Comparison of ENCODE assay signal across 17 cellular contexts in genomic region chr20:63908008-63908682, GRCh38. TPM values are rescaled to one million over a fixed set of nuclear protein-coding genes. Genes with fewer than 3 reads are reported as not detected.
DNase-seq lines count a peak whose midpoint lies in the region; ATAC-seq and TF ChIP-seq lines count a peak whose summit lies in the region.
"Had no signal": no experiment of that assay in that cellular context is flagged by ENCODE, and none has a peak within 500 bp of the region (broad histone marks: within the 10 kb centered on the region; RNA-seq: fewer than 3 reads in every experiment).

No MANE protein-coding gene starts in this region.

- peaks cover 4% of the 10 kb centered on the region for H3K36me3 Mint-ChIP-seq in CD4-positive, CD25-positive, alpha-beta regulatory T cell
- peaks cover 0 to 5% (median 5%) of the 10 kb centered on the region in 3 experiments; a peak in 3 of 7 replicates for H3K36me3 Mint-ChIP-seq in H9 (ENCODE audit: insufficient read depth in 1 of 3, low read depth in 3 of 3)
- H3K36me3 Mint-ChIP-seq in activated T-helper 1 cell treated with anti-CD3 and anti-CD28 coated beads, Interleukin-12 subunit alpha, Interleukin-12 subunit beta, Interleukin-2, Interleukin-4 antibody, amounts not matched to agents 30 ng/mL and 10 ng/mL and 1 ng/mL, durations not matched to agents 14 hours and 24 hours and 36 hours (ENCODE audit: low read depth): peaks cover 9% of the 10 kb centered on the region

- no peaks in the 10 kb centered on the region for H3K27me3 Mint-ChIP-seq in CD4-positive, CD25-positive, alpha-beta regulatory T cell
- no peaks in the 10 kb centered on the region for H3K27me3 Mint-ChIP-seq in H9 (ENCODE audit: low read depth)
- no peaks in the 10 kb centered on the region for H3K27me3 Mint-ChIP-seq in activated T-helper 1 cell treated with anti-CD3 and anti-CD28 coated beads, Interleukin-12 subunit alpha, Interleukin-12 subunit beta, Interleukin-2, Interleukin-4 antibody, amounts not matched to agents 30 ng/mL and 10 ng/mL and 1 ng/mL, durations not matched to agents 14 hours and 24 hours and 36 hours (ENCODE audit: insufficient read depth)
- H3K27me3 Mint-ChIP-seq: activated CD8-positive, alpha-beta T cell treated with anti-CD3 and anti-CD28 coated beads for 36 hours; CD8-positive, alpha-beta memory T cell had no signal

- no peak overlapping the region for H3K4me3 Mint-ChIP-seq in CD4-positive, CD25-positive, alpha-beta regulatory T cell
- no peak overlapping the region for H3K4me3 Mint-ChIP-seq in H9
- no peak overlapping the region for H3K4me3 Mint-ChIP-seq in activated T-helper 1 cell treated with anti-CD3 and anti-CD28 coated beads, Interleukin-12 subunit alpha, Interleukin-12 subunit beta, Interleukin-2, Interleukin-4 antibody, amounts not matched to agents 30 ng/mL and 10 ng/mL and 1 ng/mL, durations not matched to agents 14 hours and 24 hours and 36 hours
- H3K4me3 Mint-ChIP-seq: activated CD8-positive, alpha-beta T cell treated with anti-CD3 and anti-CD28 coated beads for 36 hours; neural crest cell had no signal

- no peaks in the 10 kb centered on the region for H3K36me3 ChIP-seq in CD4-positive, CD25-positive, alpha-beta regulatory T cell (ENCODE audit: control insufficient read depth, insufficient read depth, low read length)
- H3K36me3 ChIP-seq in mesenchymal stem cell (ENCODE audit: control insufficient read depth in 1 of 2, insufficient read depth in 2 of 2, low read depth in 1 of 2, low read length in 2 of 2): peaks cover 2 to 14% of the 10 kb centered on the region in 2 experiments
- H3K36me3 ChIP-seq: HAP-1, left ventricle myocardium inferior had no signal

- H3K4me3 ChIP-seq in CD4-positive, CD25-positive, alpha-beta regulatory T cell (ENCODE audit: low read depth, low read length): no peak overlapping the region
- no peak overlapping the region for H3K4me3 ChIP-seq in mesenchymal stem cell (ENCODE audit: insufficient read depth in 1 of 2, low read depth in 1 of 2, low read length in 2 of 2)
- H3K4me3 ChIP-seq: HAP-1, left ventricle myocardium inferior had no signal

- H3K9me3 Mint-ChIP-seq in CD4-positive, CD25-positive, alpha-beta regulatory T cell: no peaks in the 10 kb centered on the region
- no peaks in the 10 kb centered on the region for H3K9me3 Mint-ChIP-seq in H9
- H3K9me3 Mint-ChIP-seq in activated T-helper 1 cell treated with anti-CD3 and anti-CD28 coated beads, Interleukin-12 subunit alpha, Interleukin-12 subunit beta, Interleukin-2, Interleukin-4 antibody, amounts not matched to agents 30 ng/mL and 10 ng/mL and 1 ng/mL, durations not matched to agents 14 hours and 24 hours and 36 hours: no peaks in the 10 kb centered on the region
- H3K9me3 Mint-ChIP-seq: activated CD8-positive, alpha-beta T cell treated with anti-CD3 and anti-CD28 coated beads for 36 hours; CD8-positive, alpha-beta memory T cell; neural crest cell had no signal

- no peak overlapping the region for H2BK12ac ChIP-seq in H9 (ENCODE audit: insufficient read length, low read depth, low read length)
- H2BK12ac ChIP-seq in mesenchymal stem cell (ENCODE audit: low read length in 2 of 2): peak overlapping the region in 1 of 2 experiments; percentile 15

- H3K18ac ChIP-seq in H9 (ENCODE audit: insufficient read length, low read depth, low read length) (no peak overlapping the region), mesenchymal stem cell (ENCODE audit: low read depth in 1 of 2, low read length in 2 of 2) (no peak overlapping the region)

- H3K4me1 ChIP-seq in CD4-positive, CD25-positive, alpha-beta regulatory T cell (ENCODE audit: control insufficient read depth, insufficient read depth, low read length, poor library complexity, severe bottlenecking): peaks cover 22% of the 10 kb centered on the region
- no peaks in the 10 kb centered on the region for H3K4me1 ChIP-seq in H9 (ENCODE audit: insufficient read depth, low read length)
- H3K4me1 ChIP-seq in mesenchymal stem cell (ENCODE audit: control insufficient read depth, insufficient read depth, low read depth, low read length): peaks cover 25% of the 10 kb centered on the region

- no peak overlapping the region for H3K56ac ChIP-seq in H9 (ENCODE audit: insufficient read length, low read depth, low read length)

- H4K91ac ChIP-seq in H9 (ENCODE audit: insufficient read length, low read depth, low read length): no peak overlapping the region
- no peak overlapping the region for H4K91ac ChIP-seq in mesenchymal stem cell (ENCODE audit: low read length)

- H3K9me3 ChIP-seq in CD4-positive, CD25-positive, alpha-beta regulatory T cell (ENCODE audit: control insufficient read depth in 2 of 2, low read length in 2 of 2): no peaks in the 10 kb centered on the region
- no peaks in the 10 kb centered on the region for H3K9me3 ChIP-seq in H9 (ENCODE audit: control insufficient read depth, low read depth, low read length)
- H3K9me3 ChIP-seq in mesenchymal stem cell (ENCODE audit: control insufficient read depth, low read length): no peaks in the 10 kb centered on the region
- H3K9me3 ChIP-seq: HAP-1, left ventricle myocardium inferior had no signal

- H2BK120ac ChIP-seq in H9 (ENCODE audit: low read depth, low read length, poor library complexity, severe bottlenecking): no peak overlapping the region
- H2BK120ac ChIP-seq in mesenchymal stem cell (ENCODE audit: low read depth, low read length): no peak overlapping the region

- H3K4ac ChIP-seq in H9 (ENCODE audit: low read depth, low read length) (no peak overlapping the region), mesenchymal stem cell (ENCODE audit: low read depth in 1 of 2, low read length in 2 of 2) (no peak overlapping the region)

- TF ChIP-seq CTCF in H9 (conservative IDR thresholded peaks at IDR 0.05): no peak

- H3K14ac ChIP-seq in H9 (ENCODE audit: insufficient read depth, low read length): no peak overlapping the region
- H3K14ac ChIP-seq in mesenchymal stem cell (ENCODE audit: low read length in 2 of 2): no peak overlapping the region

- no peak overlapping the region for H2BK20ac ChIP-seq in H9 (ENCODE audit: low read depth, low read length, poor library complexity, severe bottlenecking)

- DNase-seq in CD4-positive, CD25-positive, alpha-beta regulatory T cell: no peak
- no peak for DNase-seq in H9
- no peak for DNase-seq in activated T-helper 1 cell treated with anti-CD3 and anti-CD28 coated beads, Interleukin-12 subunit alpha, Interleukin-12 subunit beta, Interleukin-2, Interleukin-4 antibody, amounts not matched to agents 30 ng/mL and 10 ng/mL and 1 ng/mL, durations not matched to agents 14 hours and 24 hours and 36 hours (ENCODE audit: low spot score)
- peak; percentile 18 for DNase-seq in mesenchymal stem cell
- DNase-seq in hippocampal formation (lab: John Stamatoyannopoulos, UW): no peak
- DNase-seq: activated CD8-positive, alpha-beta T cell treated with anti-CD3 and anti-CD28 coated beads for 36 hours; activated gamma-delta T cell treated with Interleukin-2 at 50 U/mL for 16 hours; CD8-positive, alpha-beta memory T cell; head of caudate nucleus; left ventricle myocardium inferior; NCI-H1105 had no signal

- no peaks in the 10 kb centered on the region for H3K23me2 ChIP-seq in H9 (ENCODE audit: insufficient read length, low read depth, low read length, poor library complexity, severe bottlenecking)

- peak overlapping the region in 2 of 3 donors; percentile 16 to 80 for H3K27ac Mint-ChIP-seq in CD4-positive, CD25-positive, alpha-beta regulatory T cell
- peak overlapping the region in 2 of 3 experiments; percentile 22 to 44; a peak in 1 of 7 replicates for H3K27ac Mint-ChIP-seq in H9
- peak overlapping the region; percentile 52 for H3K27ac Mint-ChIP-seq in activated T-helper 1 cell treated with anti-CD3 and anti-CD28 coated beads, Interleukin-12 subunit alpha, Interleukin-12 subunit beta, Interleukin-2, Interleukin-4 antibody, amounts not matched to agents 30 ng/mL and 10 ng/mL and 1 ng/mL, durations not matched to agents 14 hours and 24 hours and 36 hours
- H3K27ac Mint-ChIP-seq: activated CD8-positive, alpha-beta T cell treated with anti-CD3 and anti-CD28 coated beads for 36 hours had no signal

- no peak overlapping the region for H4K5ac ChIP-seq in H9 (ENCODE audit: insufficient read length, low read depth, low read length)

- H3K79me1 ChIP-seq in H9 (ENCODE audit: insufficient read depth, low read depth, low read length, poor library complexity, severe bottlenecking) (peaks cover under 1% of the 10 kb centered on the region), mesenchymal stem cell (replicated peaks; ENCODE audit: low read length, poor library complexity, severe bottlenecking) (peaks cover 3% of the 10 kb centered on the region)

- H3K23ac ChIP-seq in H9 (ENCODE audit: insufficient read length, low read depth, low read length) (no peak overlapping the region), mesenchymal stem cell (ENCODE audit: low read length in 2 of 2) (no peak overlapping the region)

- H3T11ph ChIP-seq in H9 (ENCODE audit: low read length): no peak overlapping the region

- H3K27ac ChIP-seq in CD4-positive, CD25-positive, alpha-beta regulatory T cell (ENCODE audit: insufficient read depth, low read length, poor library complexity, severe bottlenecking): no peak overlapping the region
- H3K27ac ChIP-seq in H9 (ENCODE audit: insufficient read length, low read depth, low read length): no peak overlapping the region
- no peak overlapping the region for H3K27ac ChIP-seq in mesenchymal stem cell (ENCODE audit: low read length, poor library complexity, severe bottlenecking)
- H3K27ac ChIP-seq: left ventricle myocardium inferior had no signal

- peaks cover under 1% of the 10 kb centered on the region; the same call in 1 of the 2 replicates for H3K79me2 ChIP-seq in H9 (ENCODE audit: insufficient read depth, low read length)

- no peak overlapping the region for H3K4me2 ChIP-seq in H9 (ENCODE audit: insufficient read depth, insufficient read length, low read length)
- no peak overlapping the region for H3K4me2 ChIP-seq in mesenchymal stem cell (ENCODE audit: low read length, poor library complexity, severe bottlenecking)

- H2AK5ac ChIP-seq in H9 (ENCODE audit: insufficient read length, low read length): no peak overlapping the region
- H2AK5ac ChIP-seq in mesenchymal stem cell (ENCODE audit: low read length, severe bottlenecking): no peak overlapping the region

- WGBS in H9 (ENCODE audit: extremely low coverage, insufficient read length, low lambda C conversion rate): no CpG with 5 or more reads among the region's 16 CpGs
- WGBS in mesenchymal stem cell: 94% methylated on average over 16 of the region's 16 CpGs

- no peak overlapping the region for H3K9ac ChIP-seq in H9 (ENCODE audit: extremely low read depth, insufficient read length, low read length)
- no peak overlapping the region for H3K9ac ChIP-seq in mesenchymal stem cell (ENCODE audit: low read length)

- H2AFZ ChIP-seq in H9 (ENCODE audit: low read length) (no peak overlapping the region), mesenchymal stem cell (ENCODE audit: low read depth, low read length) (no peak overlapping the region)

- intact Hi-C loops in activated T-helper 1 cell treated with anti-CD3 and anti-CD28 coated beads, Interleukin-12 subunit alpha, Interleukin-12 subunit beta, Interleukin-2, Interleukin-4 antibody, amounts not matched to agents 30 ng/mL and 10 ng/mL and 1 ng/mL, durations not matched to agents 14 hours and 24 hours and 36 hours (cut with micrococcal nuclease): no loop called here

- H4K20me1 ChIP-seq in H9 (ENCODE audit: control insufficient read depth, insufficient read depth, insufficient read length): no peaks in the 10 kb centered on the region

- H2BK5ac ChIP-seq in H9 (ENCODE audit: insufficient read length, low read length) (no peak overlapping the region), mesenchymal stem cell (ENCODE audit: low read depth, low read length, poor library complexity, severe bottlenecking) (no peak overlapping the region)

- no peak for ATAC-seq in CD4-positive, CD25-positive, alpha-beta regulatory T cell (ENCODE audit: low read depth in 2 of 2)
- ATAC-seq in HG02798 (IDR thresholded peaks at IDR 0.05; ENCODE audit: poor library complexity, unreplicated experiment): no peak
- no peak for ATAC-seq in HG03439 (IDR thresholded peaks at IDR 0.05; ENCODE audit: unreplicated experiment)
- no peak for ATAC-seq in GM19328 (IDR thresholded peaks at IDR 0.05; ENCODE audit: unreplicated experiment)
- ATAC-seq: activated CD8-positive, alpha-beta T cell treated with anti-CD3 and anti-CD28 coated beads for 36 hours had no signal

- H3K27me3 ChIP-seq in CD4-positive, CD25-positive, alpha-beta regulatory T cell (ENCODE audit: control insufficient read depth, insufficient read depth, low read length): no peaks in the 10 kb centered on the region
- H3K27me3 ChIP-seq in H9 (ENCODE audit: insufficient read depth, low read length) (no peaks in the 10 kb centered on the region), mesenchymal stem cell (ENCODE audit: control insufficient read depth in 1 of 2, insufficient read depth in 1 of 2, low read length in 2 of 2) (no peaks in the 10 kb centered on the region)

- H2BK15ac ChIP-seq in H9 (ENCODE audit: low read depth, low read length): no peak overlapping the region
- H2BK15ac ChIP-seq in mesenchymal stem cell (ENCODE audit: low read depth, poor library complexity, severe bottlenecking): no peak overlapping the region

- H3K4me1 Mint-ChIP-seq in CD4-positive, CD25-positive, alpha-beta regulatory T cell: peaks cover 11 to 70% (median 37%) of the 10 kb centered on the region in 4 donors
- peaks cover 15 to 21% of the 10 kb centered on the region in 2 experiments for H3K4me1 Mint-ChIP-seq in H9
- peaks cover 37% of the 10 kb centered on the region for H3K4me1 Mint-ChIP-seq in activated T-helper 1 cell treated with anti-CD3 and anti-CD28 coated beads, Interleukin-12 subunit alpha, Interleukin-12 subunit beta, Interleukin-2, Interleukin-4 antibody, amounts not matched to agents 30 ng/mL and 10 ng/mL and 1 ng/mL, durations not matched to agents 14 hours and 24 hours and 36 hours (ENCODE audit: low read depth)

- no peak overlapping the region for H4K8ac ChIP-seq in H9 (replicated peaks; ENCODE audit: insufficient read length, low read depth, low read length)
- H4K8ac ChIP-seq in mesenchymal stem cell (ENCODE audit: low read length): peak overlapping the region; percentile 29

RNA-seq across cellular contexts. Expression of gene DNAJC5, which starts 13.2 kb away (rescaled TPM):
- total RNA-seq in CD4-positive, CD25-positive, alpha-beta regulatory T cell: 34.9 TPM
- polyA plus RNA-seq in CD4-positive, CD25-positive, alpha-beta regulatory T cell: 1 to 10 TPM; 5.0 to 7.0 (median 5.8) TPM
- 42.9 and 43.0 TPM in 2 replicates for total RNA-seq in H9 (2021)
- total RNA-seq in activated T-helper 1 cell treated with anti-CD3 and anti-CD28 coated beads, Interleukin-12 subunit alpha, Interleukin-12 subunit beta, Interleukin-2, Interleukin-4 antibody, amounts not matched to agents 30 ng/mL and 10 ng/mL and 1 ng/mL, durations not matched to agents 14 hours and 24 hours and 36 hours: 47.5 and 48.2 TPM in 2 replicates
- polyA plus RNA-seq in mesenchymal stem cell (2013, experiment 1 of 2): 25.4 TPM
- polyA plus RNA-seq in mesenchymal stem cell (2013, experiment 2 of 2): 25.9 TPM

RNA-seq across cellular contexts. Expression of gene TPD52L2, which starts 43.1 kb away (rescaled TPM):
- total RNA-seq in CD4-positive, CD25-positive, alpha-beta regulatory T cell: 33.7 TPM
- 10 to 100 TPM; 69.0 to 72.1 (median 69.9) TPM for polyA plus RNA-seq in CD4-positive, CD25-positive, alpha-beta regulatory T cell
- 94.1 and 98.4 TPM in 2 replicates for total RNA-seq in H9 (2021)
- total RNA-seq in activated T-helper 1 cell treated with anti-CD3 and anti-CD28 coated beads, Interleukin-12 subunit alpha, Interleukin-12 subunit beta, Interleukin-2, Interleukin-4 antibody, amounts not matched to agents 30 ng/mL and 10 ng/mL and 1 ng/mL, durations not matched to agents 14 hours and 24 hours and 36 hours: 65.9 and 73.2 TPM in 2 replicates
- 124 TPM for polyA plus RNA-seq in mesenchymal stem cell (2013, experiment 1 of 2)
- 125 TPM for polyA plus RNA-seq in mesenchymal stem cell (2013, experiment 2 of 2)

RNA-seq across cellular contexts. Expression of gene ABHD16B, which starts 46.8 kb away (rescaled TPM):
- total RNA-seq in CD4-positive, CD25-positive, alpha-beta regulatory T cell: not detected
- under 1 TPM in 1 of 4 donors, not detected in 3; 0.21 TPM for polyA plus RNA-seq in CD4-positive, CD25-positive, alpha-beta regulatory T cell
- not detected in 2 replicates for total RNA-seq in H9 (2021)
- not detected in 2 replicates for total RNA-seq in activated T-helper 1 cell treated with anti-CD3 and anti-CD28 coated beads, Interleukin-12 subunit alpha, Interleukin-12 subunit beta, Interleukin-2, Interleukin-4 antibody, amounts not matched to agents 30 ng/mL and 10 ng/mL and 1 ng/mL, durations not matched to agents 14 hours and 24 hours and 36 hours
- not detected for polyA plus RNA-seq in mesenchymal stem cell (2013, experiment 1 of 2)
- not detected for polyA plus RNA-seq in mesenchymal stem cell (2013, experiment 2 of 2)
- total RNA-seq: activated CD8-positive, alpha-beta T cell treated with anti-CD3 and anti-CD28 coated beads for 36 hours; CD8-positive, alpha-beta memory T cell; left ventricle myocardium inferior; neural crest cell; T-helper 1 cell treated with Interleukin-12 subunit alpha and Interleukin-12 subunit beta and Interleukin-4 antibody, amounts not matched to agents 30 ng/mL and 1 ng/mL, for 36 hours had no signal
- polyA plus RNA-seq: CD8-positive, alpha-beta memory T cell had no signal

RNA-seq across cellular contexts. Expression of gene UCKL1, which starts 48.1 kb away (rescaled TPM):
- 43.0 TPM for total RNA-seq in CD4-positive, CD25-positive, alpha-beta regulatory T cell
- 10 to 100 TPM; 25.1 to 35.7 (median 31.6) TPM for polyA plus RNA-seq in CD4-positive, CD25-positive, alpha-beta regulatory T cell
- 35.6 and 40.9 TPM in 2 replicates for total RNA-seq in H9 (2021)
- 48.7 and 49.3 TPM in 2 replicates for total RNA-seq in activated T-helper 1 cell treated with anti-CD3 and anti-CD28 coated beads, Interleukin-12 subunit alpha, Interleukin-12 subunit beta, Interleukin-2, Interleukin-4 antibody, amounts not matched to agents 30 ng/mL and 10 ng/mL and 1 ng/mL, durations not matched to agents 14 hours and 24 hours and 36 hours
- polyA plus RNA-seq in mesenchymal stem cell (2013, experiment 1 of 2): 21.1 TPM
- polyA plus RNA-seq in mesenchymal stem cell (2013, experiment 2 of 2): 20.1 TPM
